Comparison of ENCODE assay signal across 11 cellular contexts in genomic region chr1:48878191-48878940, GRCh38.
DNase-seq lines count a peak whose midpoint lies in the region; ATAC-seq and TF ChIP-seq lines count a peak whose summit lies in the region.
"Had no signal": no experiment of that assay in that cellular context is flagged by ENCODE, and none has a peak within 500 bp of the region (broad histone marks: within the 10 kb centered on the region; RNA-seq: fewer than 3 reads in every experiment).

No MANE protein-coding gene starts in this region.

- peaks cover 36% of the 10 kb centered on the region for H3K4me1 ChIP-seq in osteoblast (ENCODE audit: insufficient read depth, low read length)
- H3K4me1 ChIP-seq: pancreas had no signal

- H3K27me3 ChIP-seq in osteoblast (ENCODE audit: insufficient read depth, low read length): no peaks in the 10 kb centered on the region
- H3K27me3 ChIP-seq: pancreas had no signal

- no peaks in the 10 kb centered on the region for H4K20me1 ChIP-seq in osteoblast (ENCODE audit: insufficient read depth, low read length)

- peak overlapping the region; percentile 73 for H3K27ac ChIP-seq in osteoblast (ENCODE audit: low read depth, low read length)
- H3K27ac ChIP-seq: pancreas had no signal

- ATAC-seq in T-cell (replicated peaks in 1 of 4) (no peak), HG03280 (IDR thresholded peaks at IDR 0.05; ENCODE audit: unreplicated experiment) (no peak)

- no peaks in the 10 kb centered on the region for H3K9me3 Mint-ChIP-seq in T-cell

- peak overlapping the region; percentile 41 for H3K4me2 ChIP-seq in osteoblast (ENCODE audit: insufficient read depth, low read length)

- no peaks in the 10 kb centered on the region for H3K36me3 ChIP-seq in osteoblast (ENCODE audit: insufficient read depth, low read length)
- H3K36me3 ChIP-seq: pancreas had no signal

- no peak overlapping the region for H3K4me3 Mint-ChIP-seq in T-cell

- no peak overlapping the region for H3K27ac Mint-ChIP-seq in T-cell

- no peak overlapping the region for H3K4me3 ChIP-seq in osteoblast (ENCODE audit: insufficient read depth, low read length)
- H3K4me3 ChIP-seq: pancreas had no signal

- CTCF ChIA-PET in T-cell (lab: Charles Lee): interaction anchor here in 1 of 2 donors (0.7 kb wide), 1 partner anchor 7 kb away, joined by 3 read pairs; no protein-coding TSS in a partner anchor

- H3K36me3 Mint-ChIP-seq in T-cell: no peaks in the 10 kb centered on the region

- H3K4me1 Mint-ChIP-seq in T-cell: no peaks in the 10 kb centered on the region

- no peak overlapping the region for H2AFZ ChIP-seq in osteoblast (ENCODE audit: low read length)

- H3K79me2 ChIP-seq in osteoblast (ENCODE audit: insufficient read depth, low read length): no peaks in the 10 kb centered on the region

- no peak for TF ChIP-seq CTCF in osteoblast (IDR thresholded peaks at IDR 0.05; ENCODE audit: extremely low read depth, low read depth, low read length)

- peaks cover 2 to 13% of the 10 kb centered on the region in 2 donors for H3K27me3 Mint-ChIP-seq in T-cell

- DNase-seq in DMS53 treated with DMSO at 0.1 percent for 48 hours (lab: John Stamatoyannopoulos, UW; ENCODE audit: unreplicated experiment): peak; percentile 70
- peak; percentile 57 for DNase-seq in NCI-H69 (lab: John Stamatoyannopoulos, UW)
- DNase-seq in dedifferentiated amniotic fluid mesenchymal stem cell (ENCODE audit: extremely low spot score): peak; percentile 95
- no peak for DNase-seq in osteoblast (ENCODE audit: insufficient read length, low spot score, missing footprints)
- no peak for DNase-seq in activated CD8-positive, alpha-beta memory T cell treated with anti-CD3 and anti-CD28 coated beads for 24 hours
- no peak for DNase-seq in NCI-H345 (lab: John Stamatoyannopoulos, UW)
- DNase-seq in T-cell: no peak
- DNase-seq: activated naive CD4-positive, alpha-beta T cell treated with anti-CD3 and anti-CD28 coated beads, Interleukin-2, amount 50 U/mL, for 16 hours; NCI-H2107; pancreas had no signal

- POLR2A ChIA-PET in T-cell (lab: Charles Lee): no interaction called here

- H3K9me3 ChIP-seq in osteoblast (ENCODE audit: low read depth, low read length): no peaks in the 10 kb centered on the region
- H3K9me3 ChIP-seq: pancreas had no signal

Comparison
In these comparisons a context has a peak if more than half of its experiments do, and no peak if none do; other contexts are left out.
1. DNase-seq: peak in DMS53 treated with DMSO at 0.1 percent for 48 hours (single experiment), NCI-H69 (single experiment) and dedifferentiated amniotic fluid mesenchymal stem cell (single experiment); none in osteoblast (single experiment), activated CD8-positive, alpha-beta memory T cell treated with anti-CD3 and anti-CD28 coated beads for 24 hours (single experiment), NCI-H345 (single experiment) and T-cell (0 of 34).